ENCODE assay signal across 20 cellular contexts in the genomic region with DNA sequence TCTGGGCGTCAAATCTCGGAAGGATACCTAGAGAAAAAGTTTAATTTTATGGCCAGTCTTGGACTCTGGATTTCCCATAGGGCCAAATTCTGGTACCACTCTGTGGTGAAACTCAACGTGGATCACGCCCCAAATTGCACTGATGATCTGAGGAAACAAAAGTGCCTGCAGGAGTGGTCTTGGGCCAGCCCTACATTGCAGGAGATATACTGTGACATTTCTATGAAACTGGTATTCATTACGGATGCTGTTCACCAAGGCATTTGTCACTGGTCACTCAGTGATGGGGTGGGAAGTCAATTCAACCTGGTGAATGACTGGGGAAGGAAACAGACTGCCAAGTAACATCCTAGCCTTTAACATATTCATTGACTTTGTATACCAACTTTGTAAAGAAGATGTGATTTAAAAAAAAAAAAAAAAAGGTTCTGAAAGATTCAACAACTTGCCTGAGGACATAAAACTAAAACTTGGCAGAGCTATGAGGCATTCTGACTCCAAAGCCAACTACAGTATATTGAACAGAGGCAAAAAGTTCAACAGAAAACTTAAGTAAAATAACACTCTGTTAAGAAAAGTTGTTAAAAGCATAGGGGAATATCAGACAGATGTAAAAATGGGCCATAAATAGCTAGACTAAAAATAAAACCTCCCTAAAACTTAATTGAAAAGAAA. TPM values are rescaled to one million over a fixed set of nuclear protein-coding genes. Genes with fewer than 3 reads are reported as not detected.
A peak's percentile ranks its signal among the peaks of the same experiment; 100 is the strongest.
DNase-seq lines count a peak whose midpoint lies in the region; ATAC-seq, FAIRE-seq and TF ChIP-seq lines count a peak whose summit lies in the region.
"Had no signal": no experiment of that assay in that cellular context is flagged by ENCODE, and none has a peak within 500 bp of the region (broad histone marks: within the 10 kb centered on the region; RNA-seq: fewer than 3 reads in every experiment).

No MANE protein-coding gene starts in this region.

- H3K27me3 ChIP-seq in astrocyte (ENCODE audit: insufficient read depth, low read length): no peaks in the 10 kb centered on the region
- H3K27me3 ChIP-seq in mesenchymal stem cell (ENCODE audit: control insufficient read depth in 1 of 2, insufficient read depth in 1 of 2, low read length in 2 of 2): no peaks in the 10 kb centered on the region
- H3K27me3 ChIP-seq in small intestine (ENCODE audit: control insufficient read depth in 2 of 2, insufficient read depth in 2 of 2, low read length in 2 of 2): no peaks in the 10 kb centered on the region
- H3K27me3 ChIP-seq: sigmoid colon had no signal

- no peak overlapping the region for H3K23ac ChIP-seq in mesenchymal stem cell (ENCODE audit: low read length in 2 of 2)

- no peak overlapping the region for H4K8ac ChIP-seq in mesenchymal stem cell (ENCODE audit: low read length)

- peaks cover 74% of the 10 kb centered on the region for H3K79me2 ChIP-seq in astrocyte (ENCODE audit: insufficient read depth, low read length)

- H3K79me1 ChIP-seq in mesenchymal stem cell (replicated peaks; ENCODE audit: low read length, poor library complexity, severe bottlenecking): peaks cover 9% of the 10 kb centered on the region

- H3K27ac ChIP-seq in HEK293 (ENCODE audit: extremely low read depth, low read depth, low read length) (no peak overlapping the region), astrocyte (ENCODE audit: low read depth, low read length) (peak overlapping the region; percentile 92), mesenchymal stem cell (ENCODE audit: low read length, poor library complexity, severe bottlenecking) (no peak overlapping the region), small intestine (ENCODE audit: low read depth in 1 of 2, low read length in 1 of 2) (no peak overlapping the region)
- H3K27ac ChIP-seq: C4-2B, WERI-Rb-1 had no signal

- 97% methylated on average over 5 of the region's 5 CpGs for WGBS in mesenchymal stem cell
- 88 to 94% (median 92%) methylated on average over 5 of the region's 5 CpGs for WGBS in small intestine, 3 donors

- no peaks in the 10 kb centered on the region for H3K9me3 ChIP-seq in HEK293 (ENCODE audit: control insufficient read depth, insufficient read depth, low read depth, low read length)
- H3K9me3 ChIP-seq in astrocyte (ENCODE audit: insufficient read depth, low read depth, low read length): no peaks in the 10 kb centered on the region
- no peaks in the 10 kb centered on the region for H3K9me3 ChIP-seq in mesenchymal stem cell (ENCODE audit: control insufficient read depth, low read length)
- H3K9me3 ChIP-seq in small intestine (ENCODE audit: control insufficient read depth, low read depth): no peaks in the 10 kb centered on the region
- H3K9me3 ChIP-seq: mucosa of descending colon, sigmoid colon had no signal

- no peak overlapping the region for H2BK15ac ChIP-seq in mesenchymal stem cell (ENCODE audit: low read depth, poor library complexity, severe bottlenecking)

- peaks cover 0 to 2% of the 10 kb centered on the region in 2 experiments; a peak in 1 of 3 replicates for H3K36me3 ChIP-seq in HEK293 (ENCODE audit: control insufficient read depth in 2 of 2, insufficient read depth in 1 of 2, low read length in 2 of 2)
- no peaks in the 10 kb centered on the region for H3K36me3 ChIP-seq in astrocyte (ENCODE audit: insufficient read depth, low read length)
- H3K36me3 ChIP-seq in mesenchymal stem cell (ENCODE audit: control insufficient read depth in 1 of 2, insufficient read depth in 2 of 2, low read depth in 1 of 2, low read length in 2 of 2): no peaks in the 10 kb centered on the region
- H3K36me3 ChIP-seq in small intestine (ENCODE audit: control insufficient read depth in 2 of 2, insufficient read depth in 2 of 2, low read length in 2 of 2): no peaks in the 10 kb centered on the region
- H3K36me3 ChIP-seq: sigmoid colon, WERI-Rb-1 had no signal

- POLR2A ChIA-PET in HEK293 (lab: Yijun Ruan, JAX): no interaction called here

- FAIRE-seq in astrocyte (lab: Jason Lieb, UNC): no peak
- FAIRE-seq in small intestine (lab: Jason Lieb, UNC): no peak
- no peak for FAIRE-seq in HTR-8/SVneo (lab: Jason Lieb, UNC)

- TF ChIP-seq CTCF in HEK293 (tag by site-specific recombination; IDR thresholded peaks at IDR 0.05): no peak
- no peak for TF ChIP-seq CTCF in astrocyte (IDR thresholded peaks at IDR 0.05; ENCODE audit: insufficient read depth, low read depth, low read length)

- DNase-seq in astrocyte (ENCODE audit: low read depth): no peak
- no peak for DNase-seq in mesenchymal stem cell
- no peak for DNase-seq in small intestine
- DNase-seq in HTR-8/SVneo (ENCODE audit: insufficient read length, low spot score): no peak
- no peak for DNase-seq in COLO829 (ENCODE audit: low spot score)
- DNase-seq: activated CD8-positive, alpha-beta T cell treated with anti-CD3 and anti-CD28 coated beads, Interleukin-2, amount 10 ng/mL, durations not matched to agents 7 days and 5 days; effector memory CD4-positive, alpha-beta T cell; foreskin melanocyte; left cardiac atrium; mucosa of descending colon; NCI-H1436; NK-92 treated with Interleukin-12 subunit alpha and Interleukin-12 subunit beta, amount 100 ng/mL, for 24 hours; sigmoid colon; stimulated activated CD4-positive, alpha-beta T cell treated with anti-CD3 and anti-CD28 coated beads, Interleukin-4, amount 100 ng/mL, for 24 hours; WERI-Rb-1 had no signal

- peaks cover under 1% of the 10 kb centered on the region for H4K20me1 ChIP-seq in astrocyte (ENCODE audit: insufficient read depth, low read length)

- peaks cover 3% of the 10 kb centered on the region for H3K36me3 Mint-ChIP-seq in astrocyte (ENCODE audit: low read depth, unreplicated experiment)

- H2BK12ac ChIP-seq in mesenchymal stem cell (ENCODE audit: low read length in 2 of 2): no peak overlapping the region

- H2AFZ ChIP-seq in astrocyte (ENCODE audit: low read depth, low read length) (no peak overlapping the region), mesenchymal stem cell (ENCODE audit: low read depth, low read length) (no peak overlapping the region)

- H3K4me1 Mint-ChIP-seq in astrocyte (ENCODE audit: low read depth, unreplicated experiment): peaks cover 29% of the 10 kb centered on the region
- H3K4me1 Mint-ChIP-seq: central memory CD8-positive, alpha-beta T cell had no signal

- no peak overlapping the region for H2BK120ac ChIP-seq in mesenchymal stem cell (ENCODE audit: low read depth, low read length)

- H3K4ac ChIP-seq in mesenchymal stem cell (ENCODE audit: low read depth in 1 of 2, low read length in 2 of 2): no peak overlapping the region

- no peak for ATAC-seq in GM21390 (IDR thresholded peaks at IDR 0.05; ENCODE audit: unreplicated experiment)
- ATAC-seq: activated CD8-positive, alpha-beta T cell treated with anti-CD3 and anti-CD28 coated beads, Interleukin-2, amount 10 ng/mL, durations not matched to agents 7 days and 5 days; mucosa of descending colon; Right ventricle myocardium inferior had no signal

- no peaks in the 10 kb centered on the region for H3K9me3 Mint-ChIP-seq in astrocyte (ENCODE audit: unreplicated experiment)
- H3K9me3 Mint-ChIP-seq: central memory CD8-positive, alpha-beta T cell had no signal

- H3K14ac ChIP-seq in mesenchymal stem cell (ENCODE audit: low read length in 2 of 2): no peak overlapping the region

- no peak overlapping the region for H4K91ac ChIP-seq in mesenchymal stem cell (ENCODE audit: low read length)

- H2AK5ac ChIP-seq in mesenchymal stem cell (ENCODE audit: low read length, severe bottlenecking): no peak overlapping the region

- H3K27ac Mint-ChIP-seq in astrocyte (ENCODE audit: unreplicated experiment): peak overlapping the region; percentile 99
- H3K27ac Mint-ChIP-seq: activated CD8-positive, alpha-beta T cell treated with anti-CD3 and anti-CD28 coated beads, Interleukin-2, amount 10 ng/mL, durations not matched to agents 7 days and 5 days had no signal

- H3K9ac ChIP-seq in astrocyte (ENCODE audit: low read length): peak overlapping the region; percentile 68
- peak overlapping the region; percentile 69 for H3K9ac ChIP-seq in mesenchymal stem cell (ENCODE audit: low read length)

- no peak overlapping the region for H3K4me3 ChIP-seq in HEK293 (ENCODE audit: low read depth, low read length)
- H3K4me3 ChIP-seq in astrocyte (ENCODE audit: insufficient read depth, low read depth, low read length): no peak overlapping the region
- no peak overlapping the region for H3K4me3 ChIP-seq in mesenchymal stem cell (ENCODE audit: insufficient read depth in 1 of 2, low read depth in 1 of 2, low read length in 2 of 2)
- H3K4me3 ChIP-seq in small intestine (ENCODE audit: low read depth in 1 of 2, low read length in 2 of 2): no peak overlapping the region
- H3K4me3 ChIP-seq: mucosa of descending colon, sigmoid colon had no signal

- CTCF ChIA-PET in HEK293 (lab: Yijun Ruan, JAX): no interaction called here

- H3K4me2 ChIP-seq in astrocyte (ENCODE audit: low read length) (peak overlapping the region; percentile 64), mesenchymal stem cell (ENCODE audit: low read length, poor library complexity, severe bottlenecking) (no peak overlapping the region)

- H3K4me1 ChIP-seq in HEK293 (ENCODE audit: control insufficient read depth, insufficient read depth, low read length) (no peaks in the 10 kb centered on the region), astrocyte (ENCODE audit: insufficient read depth, low read length) (peaks cover 16% of the 10 kb centered on the region), mesenchymal stem cell (ENCODE audit: control insufficient read depth, insufficient read depth, low read depth, low read length) (no peaks in the 10 kb centered on the region), small intestine (ENCODE audit: control insufficient read depth in 2 of 2, insufficient read depth in 1 of 2, low read depth in 1 of 2, low read length in 1 of 2) (peaks cover 0 to 3% of the 10 kb centered on the region in 2 donors)

- H3K18ac ChIP-seq in mesenchymal stem cell (ENCODE audit: low read depth in 1 of 2, low read length in 2 of 2): no peak overlapping the region

- H3K27me3 Mint-ChIP-seq in astrocyte (ENCODE audit: low read depth, unreplicated experiment): no peaks in the 10 kb centered on the region
- H3K27me3 Mint-ChIP-seq: central memory CD8-positive, alpha-beta T cell had no signal

- no peak overlapping the region for H3K4me3 Mint-ChIP-seq in astrocyte (ENCODE audit: unreplicated experiment)
- H3K4me3 Mint-ChIP-seq: activated CD8-positive, alpha-beta T cell treated with anti-CD3 and anti-CD28 coated beads, Interleukin-2, amount 10 ng/mL, durations not matched to agents 7 days and 5 days; central memory CD8-positive, alpha-beta T cell had no signal

- H2BK5ac ChIP-seq in mesenchymal stem cell (ENCODE audit: low read depth, low read length, poor library complexity, severe bottlenecking): no peak overlapping the region

RNA-seq across cellular contexts. Expression of a gene that starts 23.6 kb away (rescaled TPM):
- 51.5 and 53.7 TPM in 2 replicates for total RNA-seq in astrocyte
- polyA plus RNA-seq in mesenchymal stem cell (2013, experiment 1 of 2): 62.8 TPM
- polyA plus RNA-seq in mesenchymal stem cell (2013, experiment 2 of 2): 61.7 TPM
- polyA plus RNA-seq in small intestine: 10 to 100 TPM; 23.2 to 47.4 (median 44.5) TPM
